ENCODE assay signal across 8 cellular contexts in the genomic region with DNA sequence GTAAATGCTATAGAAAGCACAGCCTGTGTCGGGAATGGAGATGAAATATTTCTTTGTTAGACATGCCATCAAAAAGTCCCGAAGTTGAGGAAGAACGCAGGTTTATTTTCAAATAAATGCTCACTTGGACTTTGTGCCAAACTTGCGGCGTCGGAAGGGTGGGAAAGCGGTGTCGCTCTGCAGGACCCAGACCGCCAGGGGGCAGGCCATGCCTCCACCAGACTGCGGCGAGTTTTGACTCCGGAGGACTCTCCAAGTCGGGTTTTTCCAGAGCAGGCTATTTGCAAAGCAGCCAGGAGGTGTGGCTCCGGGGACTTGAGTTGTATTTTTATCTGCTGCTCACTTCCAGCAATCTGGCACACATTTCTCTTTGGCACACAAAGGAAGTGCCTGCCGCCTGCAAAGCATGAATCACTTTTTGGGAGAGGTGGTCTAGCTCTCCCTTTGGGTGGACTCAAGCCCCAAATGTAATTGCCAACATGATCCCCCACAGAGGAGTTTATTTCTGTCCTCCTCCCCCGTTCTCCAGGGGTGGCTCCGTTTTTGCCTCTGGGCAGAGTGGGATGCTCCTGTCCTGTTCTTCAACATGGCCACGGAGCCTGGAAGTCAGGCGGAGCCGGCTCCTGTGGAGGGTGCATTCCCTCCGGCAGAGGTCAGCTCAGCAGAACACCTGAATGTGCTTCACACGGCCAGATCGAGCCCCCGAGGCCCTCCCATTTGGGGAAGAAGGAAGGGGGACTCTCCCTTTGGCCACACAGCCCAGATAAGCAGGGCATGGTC.
DNase-seq lines count a peak whose midpoint lies in the region; ATAC-seq and TF ChIP-seq lines count a peak whose summit lies in the region.

No MANE protein-coding gene starts in this region.

- H3K36me3 Mint-ChIP-seq in stimulated activated memory B cell treated with anti-CD40 and anti-IgM and Interleukin-4, amounts not matched to agents 10 μg/mL and 1 μg/mL and 100 μg/mL, for 72 hours: no peaks in the 10 kb centered on the region

- no peak overlapping the region for H3K9ac ChIP-seq in adipocyte (ENCODE audit: low read length)

- H3K4me1 ChIP-seq in adipocyte (ENCODE audit: control insufficient read depth, insufficient read depth, low read length): peaks cover 7% of the 10 kb centered on the region
- no peaks in the 10 kb centered on the region for H3K4me1 ChIP-seq in prostate gland (replicated peaks)

- POLR2A ChIA-PET in GM10248 (lab: Yijun Ruan, JAX): no interaction called here

- H3K27ac Mint-ChIP-seq in stimulated activated memory B cell treated with anti-CD40 and anti-IgM and Interleukin-4, amounts not matched to agents 10 μg/mL and 1 μg/mL and 100 μg/mL, for 72 hours: no peak overlapping the region

- TF ChIP-seq POLR2A in prostate gland (IDR thresholded peaks at IDR 0.05): no peak

- H3K36me3 ChIP-seq in adipocyte (ENCODE audit: control insufficient read depth, insufficient read depth, low read length, severe bottlenecking) (no peaks in the 10 kb centered on the region), prostate gland (no peaks in the 10 kb centered on the region)

- no peak overlapping the region for H3K4me3 Mint-ChIP-seq in stimulated activated memory B cell treated with anti-CD40 and anti-IgM and Interleukin-4, amounts not matched to agents 10 μg/mL and 1 μg/mL and 100 μg/mL, for 72 hours

- peaks cover 44% of the 10 kb centered on the region for H3K27me3 Mint-ChIP-seq in stimulated activated memory B cell treated with anti-CD40 and anti-IgM and Interleukin-4, amounts not matched to agents 10 μg/mL and 1 μg/mL and 100 μg/mL, for 72 hours

- no peaks in the 10 kb centered on the region for H3K9me3 ChIP-seq in adipocyte (ENCODE audit: control insufficient read depth, low read length)
- H3K9me3 ChIP-seq in prostate gland: no peaks in the 10 kb centered on the region

- intact Hi-C loops in left cardiac atrium (cut with DNase I) (loop anchor here (2.0 to 10.0 kb wide), 3 partner anchors 383 to 811 kb away; no protein-coding TSS in a partner anchor), prostate gland (cut with DNase I) (loop anchor here (1.0 to 10.0 kb wide), 4 partner anchors 181 to 803 kb away; no protein-coding TSS in a partner anchor)

- CTCF ChIA-PET in GM10248 (lab: Yijun Ruan, JAX): interaction anchor here (1.0 to 6.9 kb wide), 7 partner anchors 10 to 541 kb away, joined by 3 to 101 read pairs (median 5); no protein-coding TSS in a partner anchor

- H3K4me3 ChIP-seq in adipocyte (ENCODE audit: low read length) (no peak overlapping the region), prostate gland (no peak overlapping the region)

- peak; percentile 90 to 91 for ATAC-seq in left cardiac atrium
- no peak for ATAC-seq in GM21529 (IDR thresholded peaks at IDR 0.05; ENCODE audit: unreplicated experiment)
- no peak for ATAC-seq in stimulated activated memory B cell treated with anti-CD40 and anti-IgM and Interleukin-4, amounts not matched to agents 10 μg/mL and 1 μg/mL and 100 μg/mL, for 72 hours

- H3K27me3 ChIP-seq in adipocyte (replicated peaks; ENCODE audit: control insufficient read depth, insufficient read depth, low read length) (peaks cover 49% of the 10 kb centered on the region), prostate gland (replicated peaks; ENCODE audit: insufficient read depth) (peaks cover 3% of the 10 kb centered on the region)

- no peak overlapping the region for H3K27ac ChIP-seq in 22Rv1
- no peak overlapping the region for H3K27ac ChIP-seq in prostate gland

- TF ChIP-seq CTCF in 22Rv1 (IDR thresholded peaks at IDR 0.05) (peak; percentile 88), GM10248 (IDR thresholded peaks at IDR 0.05; ENCODE audit: control extremely low read depth, extremely low read depth, low read depth, missing control alignments) (peak; percentile 52), prostate gland (IDR thresholded peaks at IDR 0.05) (peak; percentile 80 to 90 (median 85))

- H3K9me3 Mint-ChIP-seq in stimulated activated memory B cell treated with anti-CD40 and anti-IgM and Interleukin-4, amounts not matched to agents 10 μg/mL and 1 μg/mL and 100 μg/mL, for 72 hours: no peaks in the 10 kb centered on the region

- DNase-seq in GM10248 (ENCODE audit: extremely low spot score) (peak; percentile 68), NCI-H2107 (lab: John Stamatoyannopoulos, UW) (peak; percentile 58), adipocyte (ENCODE audit: low read depth) (peak; percentile 97), left cardiac atrium (peak; percentile 89), prostate gland (ENCODE audit: low spot score) (peak; percentile 90)

- 8% methylated on average over 24 of the region's 24 CpGs for WGBS in prostate gland

- no peaks in the 10 kb centered on the region for H3K4me1 Mint-ChIP-seq in stimulated activated memory B cell treated with anti-CD40 and anti-IgM and Interleukin-4, amounts not matched to agents 10 μg/mL and 1 μg/mL and 100 μg/mL, for 72 hours

Comparison
In these comparisons a context has a peak if more than half of its experiments do, and no peak if none do; other contexts are left out.
1. ATAC-seq: peak in left cardiac atrium (2 of 2); none in GM21529 (single experiment) and stimulated activated memory B cell treated with anti-CD40 and anti-IgM and Interleukin-4, amounts not matched to agents 10 μg/mL and 1 μg/mL and 100 μg/mL, for 72 hours (single experiment).
2. Peak in every context shown above with its lines, with median percentiles within 50 percentile points of each other: CTCF ChIP-seq and DNase-seq.